In the genomic region with DNA sequence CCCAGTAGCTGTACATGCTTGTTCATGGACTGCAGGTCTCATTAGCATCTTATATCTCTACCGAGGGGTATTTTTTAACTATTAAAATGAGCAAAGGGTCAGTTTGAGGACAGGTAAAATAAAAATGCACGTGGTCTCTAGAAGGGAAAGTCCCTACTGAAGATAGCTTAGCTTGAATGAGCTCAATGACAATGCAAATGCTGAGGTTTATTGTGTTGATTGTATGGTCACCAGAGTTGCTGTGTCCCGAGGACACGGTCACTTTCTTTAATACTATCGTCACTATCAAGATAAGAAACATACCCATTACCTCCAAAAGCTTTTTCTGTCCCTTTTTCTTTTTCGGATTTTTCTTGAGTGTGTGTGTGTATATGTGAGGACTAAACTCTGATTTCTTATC, we compare ENCODE assay signal across 26 cellular contexts.
A peak's percentile ranks its signal among the peaks of the same experiment; 100 is the strongest.
DNase-seq lines count a peak whose midpoint lies in the region; ATAC-seq and TF ChIP-seq lines count a peak whose summit lies in the region.
"Had no signal": no experiment of that assay in that cellular context is flagged by ENCODE, and none has a peak within 500 bp of the region (broad histone marks: within the 10 kb centered on the region; RNA-seq: fewer than 3 reads in every experiment).

No MANE protein-coding gene starts in this region.

- no peak overlapping the region for H3K4me3 ChIP-seq in colonic mucosa
- H3K4me3 ChIP-seq: cardiac muscle cell, dorsolateral prefrontal cortex, lung had no signal

- no peak overlapping the region for H3K4me3 Mint-ChIP-seq in stimulated activated naive B cell treated with anti-CD40 and anti-IgM and Interleukin-4, amounts not matched to agents 10 μg/mL and 1 μg/mL and 100 μg/mL, for 72 hours
- H3K4me3 Mint-ChIP-seq: activated CD4-positive, alpha-beta memory T cell treated with anti-CD3 and anti-CD28 coated beads, Interleukin-2, amount 10 ng/mL, durations not matched to agents 7 days and 5 days; CD4-positive, alpha-beta memory T cell; T-helper 1 cell treated with Interleukin-12 subunit alpha and Interleukin-12 subunit beta and Interleukin-4 antibody, amounts not matched to agents 30 μg/mL and 1 μg/mL, for 36 hours had no signal

- H3K36me3 ChIP-seq in colonic mucosa, result no peaks in the 10 kb centered on the region
- H3K36me3 ChIP-seq: cardiac muscle cell, WERI-Rb-1 had no signal

- peaks cover 0 to 2% of the 10 kb centered on the region in 2 donors for H3K9me3 Mint-ChIP-seq in stimulated activated naive B cell treated with anti-CD40 and anti-IgM and Interleukin-4, amounts not matched to agents 10 μg/mL and 1 μg/mL and 100 μg/mL, for 72 hours
- H3K9me3 Mint-ChIP-seq: activated CD4-positive, alpha-beta memory T cell treated with anti-CD3 and anti-CD28 coated beads, Interleukin-2, amount 10 ng/mL, durations not matched to agents 7 days and 5 days; T-helper 1 cell treated with Interleukin-12 subunit alpha and Interleukin-12 subunit beta and Interleukin-4 antibody, amounts not matched to agents 30 μg/mL and 1 μg/mL, for 36 hours had no signal

- ATAC-seq in GM18907 (IDR thresholded peaks at IDR 0.05; ENCODE audit: unreplicated experiment) (peak; percentile 87), GM21723 (IDR thresholded peaks at IDR 0.05; ENCODE audit: unreplicated experiment) (peak; percentile 90), HG03135 (IDR thresholded peaks at IDR 0.05; ENCODE audit: unreplicated experiment) (peak; percentile 74), HG02970 (IDR thresholded peaks at IDR 0.05; ENCODE audit: low FRiP score, unreplicated experiment) (no peak)
- ATAC-seq in stimulated activated naive B cell treated with anti-CD40 and anti-IgM and Interleukin-4, amounts not matched to agents 10 μg/mL and 1 μg/mL and 100 μg/mL, for 72 hours (replicated peaks), result peak; percentile 36 to 58
- ATAC-seq: foreskin keratinocyte had no signal

- no peak for DNase-seq in stimulated activated naive B cell treated with anti-CD40 and anti-IgM and Interleukin-4, amounts not matched to agents 10 μg/mL and 1 μg/mL and 100 μg/mL, for 72 hours
- DNase-seq in colonic mucosa, result no peak
- no peak for DNase-seq in activated CD4-positive, CD25-positive, alpha-beta regulatory T cell (lab: John Stamatoyannopoulos, UW)
- DNase-seq: activated CD4-positive, alpha-beta memory T cell treated with anti-CD3 and anti-CD28 coated beads, Interleukin-2, amount 10 ng/mL, durations not matched to agents 7 days and 5 days; activated naive CD4-positive, alpha-beta T cell treated with Interleukin-2 at 50 U/mL for 16 hours; amygdala; CD4-positive, alpha-beta memory T cell; DMS53; dorsolateral prefrontal cortex; foreskin keratinocyte; GOT3; hippocampal formation; NCI-H1105 treated with DMSO at 0.1 percent for 48 hours; NCI-H748 treated with DMSO at 0.1 percent for 48 hours; nucleus accumbens; OCI-M1; SIG-M5; WERI-Rb-1 had no signal

- H3K36me3 Mint-ChIP-seq in stimulated activated naive B cell treated with anti-CD40 and anti-IgM and Interleukin-4, amounts not matched to agents 10 μg/mL and 1 μg/mL and 100 μg/mL, for 72 hours, result no peaks in the 10 kb centered on the region
- H3K36me3 Mint-ChIP-seq: CD4-positive, alpha-beta memory T cell had no signal

- H3K9ac ChIP-seq in colonic mucosa (ENCODE audit: low read depth in 2 of 2, low read length in 2 of 2), result no peak overlapping the region

- no peaks in the 10 kb centered on the region for H3K4me1 ChIP-seq in colonic mucosa
- H3K4me1 ChIP-seq: foreskin keratinocyte had no signal

- no peaks in the 10 kb centered on the region for H3K27me3 ChIP-seq in colonic mucosa
- H3K27me3 ChIP-seq: cardiac muscle cell, foreskin keratinocyte had no signal

- no peak overlapping the region for H3K27ac Mint-ChIP-seq in stimulated activated naive B cell treated with anti-CD40 and anti-IgM and Interleukin-4, amounts not matched to agents 10 μg/mL and 1 μg/mL and 100 μg/mL, for 72 hours
- H3K27ac Mint-ChIP-seq: activated CD4-positive, alpha-beta memory T cell treated with anti-CD3 and anti-CD28 coated beads, Interleukin-2, amount 10 ng/mL, durations not matched to agents 7 days and 5 days; CD4-positive, alpha-beta memory T cell; T-helper 1 cell treated with Interleukin-12 subunit alpha and Interleukin-12 subunit beta and Interleukin-4 antibody, amounts not matched to agents 30 μg/mL and 1 μg/mL, for 36 hours had no signal

- H3K27ac ChIP-seq in colonic mucosa, result no peak overlapping the region
- H3K27ac ChIP-seq: cardiac muscle cell, dorsolateral prefrontal cortex, epithelial cell of prostate, foreskin keratinocyte, WERI-Rb-1 had no signal

- peaks cover 14 to 39% of the 10 kb centered on the region in 2 donors for H3K27me3 Mint-ChIP-seq in stimulated activated naive B cell treated with anti-CD40 and anti-IgM and Interleukin-4, amounts not matched to agents 10 μg/mL and 1 μg/mL and 100 μg/mL, for 72 hours
- H3K27me3 Mint-ChIP-seq: activated CD4-positive, alpha-beta memory T cell treated with anti-CD3 and anti-CD28 coated beads, Interleukin-2, amount 10 ng/mL, durations not matched to agents 7 days and 5 days had no signal

- peaks cover 9% of the 10 kb centered on the region in 2 donors for H3K4me1 Mint-ChIP-seq in stimulated activated naive B cell treated with anti-CD40 and anti-IgM and Interleukin-4, amounts not matched to agents 10 μg/mL and 1 μg/mL and 100 μg/mL, for 72 hours
- H3K4me1 Mint-ChIP-seq: activated CD4-positive, alpha-beta memory T cell treated with anti-CD3 and anti-CD28 coated beads, Interleukin-2, amount 10 ng/mL, durations not matched to agents 7 days and 5 days had no signal

- intact Hi-C loops in colonic mucosa (cut with DNase I), result no loop called here

- TF ChIP-seq CTCF in colonic mucosa (IDR thresholded peaks at IDR 0.05), result no peak

- no peaks in the 10 kb centered on the region for H3K9me3 ChIP-seq in colonic mucosa
